ENCODE assay signal across 8 cellular contexts in the genomic region with DNA sequence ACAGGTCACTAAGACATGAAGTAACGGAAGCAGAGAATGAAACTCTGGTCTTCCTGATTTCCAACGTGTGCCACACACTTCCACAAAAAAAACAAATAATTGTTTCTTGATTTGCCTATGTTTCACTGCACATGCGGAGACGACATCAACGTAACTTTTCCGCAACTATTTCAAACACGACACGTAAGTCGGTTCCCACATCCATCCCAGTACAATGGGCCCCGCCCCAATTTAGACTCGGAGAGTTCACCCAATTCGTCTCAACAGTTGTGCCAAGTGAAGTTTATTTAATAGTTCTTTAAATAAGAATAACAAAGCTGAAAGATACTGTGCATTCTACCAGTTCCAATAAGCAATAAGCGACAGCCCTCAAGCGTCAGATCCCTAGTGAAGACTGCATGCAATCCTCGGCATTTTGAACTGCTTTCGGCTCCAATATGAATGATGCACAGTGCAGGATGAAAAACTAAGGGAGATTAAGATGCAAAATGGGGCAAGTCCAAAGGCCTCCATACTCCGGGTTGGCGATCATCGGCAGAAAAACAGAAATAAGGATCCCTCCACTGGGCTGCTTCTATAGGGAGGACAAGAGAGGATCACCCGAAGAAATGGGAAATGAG. TPM values are rescaled to one million over a fixed set of nuclear protein-coding genes. Genes with fewer than 3 reads are reported as not detected.
DNase-seq lines count a peak whose midpoint lies in the region; ATAC-seq and TF ChIP-seq lines count a peak whose summit lies in the region.

No MANE protein-coding gene starts in this region.

- peak; percentile 29 for DNase-seq in GM23338 (ENCODE audit: low spot score)
- no peak for DNase-seq in SJSA1 (ENCODE audit: low read depth in 1 of 2, low spot score in 2 of 2)
- peak; percentile 56 for DNase-seq in dedifferentiated amniotic fluid mesenchymal stem cell (ENCODE audit: extremely low spot score)
- DNase-seq in mesenchymal stem cell = peak; percentile 57
- DNase-seq in tibial nerve (ENCODE audit: low spot score in 2 of 2) = peak in 1 of 2 donors; percentile 8
- DNase-seq in NCI-H1436 (lab: John Stamatoyannopoulos, UW) = no peak

- no peak overlapping the region for H3K23ac ChIP-seq in mesenchymal stem cell (ENCODE audit: low read length in 2 of 2)

- H4K8ac ChIP-seq in mesenchymal stem cell (ENCODE audit: low read length) = peak overlapping the region; percentile 98

- H3K4me1 ChIP-seq in GM23338 (ENCODE audit: insufficient read depth) (no peaks in the 10 kb centered on the region), SJSA1 (replicated peaks) (peaks cover 9% of the 10 kb centered on the region), mesenchymal stem cell (ENCODE audit: control insufficient read depth, insufficient read depth, low read depth, low read length) (peaks cover 10% of the 10 kb centered on the region), tibial nerve (peaks cover 0 to 20% (median 9%) of the 10 kb centered on the region in 4 donors)

- H3K4me2 ChIP-seq in GM23338 (peak overlapping the region; percentile 93), mesenchymal stem cell (ENCODE audit: low read length, poor library complexity, severe bottlenecking) (peak overlapping the region; percentile 60)

- H2AFZ ChIP-seq in GM23338 (peak overlapping the region; percentile 94), mesenchymal stem cell (ENCODE audit: low read depth, low read length) (peak overlapping the region; percentile 95)

- H3K36me3 ChIP-seq in GM23338 (ENCODE audit: insufficient read depth) (peaks cover 32% of the 10 kb centered on the region), SJSA1 (peaks cover 50% of the 10 kb centered on the region), mesenchymal stem cell (ENCODE audit: control insufficient read depth in 1 of 2, insufficient read depth in 2 of 2, low read depth in 1 of 2, low read length in 2 of 2) (peaks cover 15 to 25% of the 10 kb centered on the region in 2 experiments), tibial nerve (peaks cover 0 to 26% (median 10%) of the 10 kb centered on the region in 3 donors)

- H3K79me2 ChIP-seq in GM23338 (replicated peaks; ENCODE audit: insufficient read depth) = peaks cover 57% of the 10 kb centered on the region

- peaks cover 15% of the 10 kb centered on the region for H3K4me1 Mint-ChIP-seq in GM23338

- H4K91ac ChIP-seq in mesenchymal stem cell (ENCODE audit: low read length) = peak overlapping the region; percentile 96

- TF ChIP-seq POLR2A in tibial nerve (IDR thresholded peaks at IDR 0.05) = no peak

- peaks cover 22% of the 10 kb centered on the region; the same call in 1 of the 2 replicates for H3F3A ChIP-seq in GM23338 (replicated peaks; ENCODE audit: low read depth)

- H3K4me3 ChIP-seq in GM23338 (peak overlapping the region; percentile 86), SJSA1 (peak overlapping the region; percentile 69), mesenchymal stem cell (ENCODE audit: insufficient read depth in 1 of 2, low read depth in 1 of 2, low read length in 2 of 2) (peak overlapping the region; percentile 93 to 95), tibial nerve (peak overlapping the region; percentile 68 to 93 (median 87))

- peaks cover 52% of the 10 kb centered on the region for H3K36me3 Mint-ChIP-seq in GM23338 (ENCODE audit: low read depth)

- H3K18ac ChIP-seq in mesenchymal stem cell (ENCODE audit: low read depth in 1 of 2, low read length in 2 of 2) = peak overlapping the region; percentile 94 to 99

- H2BK5ac ChIP-seq in mesenchymal stem cell (ENCODE audit: low read depth, low read length, poor library complexity, severe bottlenecking) = peak overlapping the region; percentile 99

- no peak overlapping the region for H2BK12ac ChIP-seq in mesenchymal stem cell (ENCODE audit: low read length in 2 of 2)

- no peaks in the 10 kb centered on the region for H3K9me3 Mint-ChIP-seq in GM23338

- H3K27ac ChIP-seq in C4-2B (peak overlapping the region; percentile 96), GM23338 (ENCODE audit: low read depth) (peak overlapping the region; percentile 95), SJSA1 (peak overlapping the region; percentile 84), mesenchymal stem cell (ENCODE audit: low read length, poor library complexity, severe bottlenecking) (peak overlapping the region; percentile 91), tibial nerve (peak overlapping the region; percentile 88 to 98 (median 92))

- H3K27me3 Mint-ChIP-seq in GM23338 (ENCODE audit: insufficient read depth, low read depth, poor library complexity) = peaks cover 2% of the 10 kb centered on the region

- WGBS in mesenchymal stem cell = under 1% methylated on average over 16 of the region's 20 CpGs
- 0 to 1% methylated on average over 20 of the region's 20 CpGs for WGBS in tibial nerve, 2 donors

- H2AK5ac ChIP-seq in mesenchymal stem cell (ENCODE audit: low read length, severe bottlenecking) = peak overlapping the region; percentile 92

- peak overlapping the region; percentile 97 for H3K9ac ChIP-seq in mesenchymal stem cell (ENCODE audit: low read length)

- ATAC-seq in GM23338 (no peak), GM19455 (IDR thresholded peaks at IDR 0.05; ENCODE audit: unreplicated experiment) (no peak)

- H3K9me3 ChIP-seq in SJSA1 (replicated peaks) (no peaks in the 10 kb centered on the region), mesenchymal stem cell (ENCODE audit: control insufficient read depth, low read length) (no peaks in the 10 kb centered on the region), tibial nerve (no peaks in the 10 kb centered on the region)

- H3K27me3 ChIP-seq in GM23338 (ENCODE audit: insufficient read depth) (no peaks in the 10 kb centered on the region), SJSA1 (replicated peaks) (no peaks in the 10 kb centered on the region), mesenchymal stem cell (ENCODE audit: control insufficient read depth in 1 of 2, insufficient read depth in 1 of 2, low read length in 2 of 2) (no peaks in the 10 kb centered on the region), tibial nerve (no peaks in the 10 kb centered on the region)

- no peak for TF ChIP-seq EP300 in tibial nerve (IDR thresholded peaks at IDR 0.05)

- H3K4me3 Mint-ChIP-seq in GM23338 = peak overlapping the region; percentile 99

- peaks cover 3% of the 10 kb centered on the region for H3K79me1 ChIP-seq in mesenchymal stem cell (replicated peaks; ENCODE audit: low read length, poor library complexity, severe bottlenecking)

- H3K4ac ChIP-seq in mesenchymal stem cell (ENCODE audit: low read depth in 1 of 2, low read length in 2 of 2) = peak overlapping the region; percentile 81 to 90

- H3K14ac ChIP-seq in mesenchymal stem cell (ENCODE audit: low read length in 2 of 2) = peak overlapping the region; percentile 69 to 74

- peak overlapping the region; percentile 49 for H2BK120ac ChIP-seq in mesenchymal stem cell (ENCODE audit: low read depth, low read length)

- H3K27ac Mint-ChIP-seq in GM23338 = peak overlapping the region; percentile 99

- no peak overlapping the region for H2BK15ac ChIP-seq in mesenchymal stem cell (ENCODE audit: low read depth, poor library complexity, severe bottlenecking)

- TF ChIP-seq CTCF in C4-2B (conservative IDR thresholded peaks at IDR 0.05) (no peak), GM23338 (conservative IDR thresholded peaks at IDR 0.05; ENCODE audit: low read depth in 2 of 2) (no peak), tibial nerve (IDR thresholded peaks at IDR 0.05) (no peak)

- H4K20me1 ChIP-seq in GM23338 (replicated peaks; ENCODE audit: insufficient read depth) = peaks cover 42% of the 10 kb centered on the region

- H3K9me2 ChIP-seq in GM23338 (ENCODE audit: insufficient read depth) = no peaks in the 10 kb centered on the region

TF ChIP-seq in GM23338, 12 proteins besides CTCF, POLR2A, EP300 and RAD21 (continues in another document):
- TF ChIP-seq POLR2AphosphoS5 (IDR thresholded peaks at IDR 0.05; ENCODE audit: low read depth) = no peak

RNA-seq across cellular contexts. Expression of gene CCT4, which starts 0.7 kb away (rescaled TPM):
- 343 and 378 TPM in 2 replicates for total RNA-seq in GM23338 (2014; rRNA removed; shearing (Covaris generic))
- 314 and 333 TPM in 2 replicates for polyA plus RNA-seq in GM23338 (2016; fragmentation: Nextera tagmentation; extraction: Ambion mirVana)
- 247 and 253 TPM in 2 replicates for total RNA-seq in SJSA1 (2014; rRNA removed; shearing (Covaris generic))
- polyA plus RNA-seq in mesenchymal stem cell (2013, experiment 1 of 2) = 125 TPM
- 136 TPM for polyA plus RNA-seq in mesenchymal stem cell (2013, experiment 2 of 2)
- 10 to 100 TPM; 58.4 to 77.0 (median 64.1) TPM for total RNA-seq in tibial nerve

RNA-seq across cellular contexts. Expression of gene COMMD1, which starts 17.7 kb away (rescaled TPM):
- 19.1 and 54.9 TPM in 2 replicates for total RNA-seq in GM23338 (2014; rRNA removed; shearing (Covaris generic))
- polyA plus RNA-seq in GM23338 (2016; fragmentation: Nextera tagmentation; extraction: Ambion mirVana) = 73.9 and 83.7 TPM in 2 replicates
- 62.2 and 76.8 TPM in 2 replicates for total RNA-seq in SJSA1 (2014; rRNA removed; shearing (Covaris generic))
- 55.4 TPM for polyA plus RNA-seq in mesenchymal stem cell (2013, experiment 1 of 2)
- polyA plus RNA-seq in mesenchymal stem cell (2013, experiment 2 of 2) = 56.8 TPM
- 10 to 100 TPM; 29.6 to 49.2 (median 43.7) TPM for total RNA-seq in tibial nerve

RNA-seq across cellular contexts. Expression of gene FAM161A, which starts 33.9 kb away (rescaled TPM):
- 13.1 and 16.2 TPM in 2 replicates for total RNA-seq in GM23338 (2014; rRNA removed; shearing (Covaris generic))
- 24.8 and 27.4 TPM in 2 replicates for polyA plus RNA-seq in GM23338 (2016; fragmentation: Nextera tagmentation; extraction: Ambion mirVana)
- 1.3 and 2.5 TPM in 2 replicates for total RNA-seq in SJSA1 (2014; rRNA removed; shearing (Covaris generic))
- polyA plus RNA-seq in mesenchymal stem cell (2013, experiment 1 of 2) = 3.6 TPM
- 3.6 TPM for polyA plus RNA-seq in mesenchymal stem cell (2013, experiment 2 of 2)
- total RNA-seq in tibial nerve = 1 to 10 TPM; 2.8 to 8.0 (median 5.7) TPM

Comparison
In these comparisons a context has a peak if more than half of its experiments do, and no peak if none do; other contexts are left out.
1. DNase-seq: peak in GM23338 (single experiment), dedifferentiated amniotic fluid mesenchymal stem cell (single experiment) and mesenchymal stem cell (single experiment); none in SJSA1 (0 of 2) and NCI-H1436 (single experiment).
2. Peak in every context shown above with its lines, with median percentiles within 50 percentile points of each other: H3K27ac ChIP-seq and H3K4me3 ChIP-seq.